16 cellular contexts compared by ENCODE assay signal in genomic region chr1:108108119-108108518, GRCh38.
DNase-seq lines count a peak whose midpoint lies in the region; ATAC-seq and TF ChIP-seq lines count a peak whose summit lies in the region.
"Had no signal": no experiment of that assay in that cellular context is flagged by ENCODE, and none has a peak within 500 bp of the region (broad histone marks: within the 10 kb centered on the region; RNA-seq: fewer than 3 reads in every experiment).

No MANE protein-coding gene starts in this region.

- peak overlapping the region; percentile 57 for H3K27ac Mint-ChIP-seq in dendritic cell treated with granulocyte-macrophage colony-stimulating factor and Interleukin-4, amounts not matched to agents 40 ng/mL and 50 ng/mL, for 4 days
- peak overlapping the region; percentile 48 for H3K27ac Mint-ChIP-seq in stimulated activated effector memory CD8-positive, alpha-beta T cell treated with anti-CD3 and anti-CD28 coated beads, Interleukin-12 subunit alpha, Interleukin-12 subunit beta, amount 100 ng/mL, for 72 hours
- H3K27ac Mint-ChIP-seq: B cell, GM23338, H9 had no signal

- POLR2A ChIA-PET in PC-3 (lab: Charles Lee; ENCODE audit: unreplicated experiment): interaction anchor here (0.6 kb wide), 1 partner anchor 92 kb away, joined by 5 read pairs; the partner anchor contains the start of gene SLC25A24
- POLR2A ChIA-PET in A673 (lab: Charles Lee; ENCODE audit: low non-redundant PET): no interaction called here

- no peak for TF ChIP-seq CTCF in PC-3 (conservative IDR thresholded peaks at IDR 0.05; ENCODE audit: low read depth, low read length)
- no peak for TF ChIP-seq CTCF in A673 (conservative IDR thresholded peaks at IDR 0.05; ENCODE audit: low read depth, low read length)

- no peaks in the 10 kb centered on the region for H4K20me1 ChIP-seq in BLaER1 treated with 17β-estradiol and CSF1 and Interleukin-3, amounts not matched to agents 10 nM and 100 nM
- no peaks in the 10 kb centered on the region for H4K20me1 ChIP-seq in PC-3 (ENCODE audit: low read length)

- peak overlapping the region in 2 of 11 experiments; percentile 72 to 73; a peak in 4 of 22 replicates for H3K27ac ChIP-seq in BLaER1 treated with 17β-estradiol and CSF1 and Interleukin-3, amounts not matched to agents 10 nM and 100 nM
- H3K27ac ChIP-seq in PC-3 (ENCODE audit: low read length): peak overlapping the region; percentile 19; the same call in 1 of the 2 replicates
- no peak overlapping the region for H3K27ac ChIP-seq in A673 (ENCODE audit: low read depth, low read length, poor library complexity, severe bottlenecking)

- no peaks in the 10 kb centered on the region for H3K36me3 ChIP-seq in BLaER1 treated with 17β-estradiol and CSF1 and Interleukin-3, amounts not matched to agents 10 nM and 100 nM
- H3K36me3 ChIP-seq in PC-3 (ENCODE audit: low read depth, low read length) (no peaks in the 10 kb centered on the region), A673 (ENCODE audit: insufficient read depth, low read length, poor library complexity, severe bottlenecking) (no peaks in the 10 kb centered on the region)

- H3K27me3 ChIP-seq in BLaER1 treated with 17β-estradiol and CSF1 and Interleukin-3, amounts not matched to agents 10 nM and 100 nM: no peaks in the 10 kb centered on the region
- no peaks in the 10 kb centered on the region for H3K27me3 ChIP-seq in PC-3 (ENCODE audit: low read length)
- H3K27me3 ChIP-seq in A673 (replicated peaks; ENCODE audit: insufficient read depth, low read depth, low read length, poor library complexity): no peaks in the 10 kb centered on the region

- H3K79me2 ChIP-seq in PC-3 (ENCODE audit: low read length): no peaks in the 10 kb centered on the region

- H3K9me3 Mint-ChIP-seq in dendritic cell treated with granulocyte-macrophage colony-stimulating factor and Interleukin-4, amounts not matched to agents 40 ng/mL and 50 ng/mL, for 4 days: no peaks in the 10 kb centered on the region
- H3K9me3 Mint-ChIP-seq in stimulated activated effector memory CD8-positive, alpha-beta T cell treated with anti-CD3 and anti-CD28 coated beads, Interleukin-12 subunit alpha, Interleukin-12 subunit beta, amount 100 ng/mL, for 72 hours: no peaks in the 10 kb centered on the region
- H3K9me3 Mint-ChIP-seq: GM23338 had no signal

- no peak overlapping the region for H3K4me3 Mint-ChIP-seq in dendritic cell treated with granulocyte-macrophage colony-stimulating factor and Interleukin-4, amounts not matched to agents 40 ng/mL and 50 ng/mL, for 4 days
- no peak overlapping the region for H3K4me3 Mint-ChIP-seq in stimulated activated effector memory CD8-positive, alpha-beta T cell treated with anti-CD3 and anti-CD28 coated beads, Interleukin-12 subunit alpha, Interleukin-12 subunit beta, amount 100 ng/mL, for 72 hours
- H3K4me3 Mint-ChIP-seq: B cell; CD4-positive, alpha-beta memory T cell; GM23338; H9 had no signal

- H2AFZ ChIP-seq in PC-3 (ENCODE audit: low read length): peak overlapping the region; percentile 42; the same call in 1 of the 2 replicates

- peak overlapping the region in 10 of 11 experiments; percentile 23 to 81 (median 46); a peak in 15 of 22 replicates for H3K4me2 ChIP-seq in BLaER1 treated with 17β-estradiol and CSF1 and Interleukin-3, amounts not matched to agents 10 nM and 100 nM
- H3K4me2 ChIP-seq in PC-3 (ENCODE audit: low read length): no peak overlapping the region
- H3K4me2 ChIP-seq: GM23338 had no signal

- intact Hi-C loops in PC-3 (cut with micrococcal nuclease) (no loop called here), A673 (cut with micrococcal nuclease; ENCODE audit: unreplicated experiment) (no loop called here)
- intact Hi-C loops in dendritic cell treated with granulocyte-macrophage colony-stimulating factor and Interleukin-4, amounts not matched to agents 40 ng/mL and 50 ng/mL, for 4 days (cut with micrococcal nuclease): no loop called here

- DNase-seq in PC-3 (no peak), A673 (ENCODE audit: low spot score) (no peak)
- DNase-seq in stimulated activated effector memory CD8-positive, alpha-beta T cell treated with anti-CD3 and anti-CD28 coated beads, Interleukin-12 subunit alpha, Interleukin-12 subunit beta, amount 100 ng/mL, for 72 hours (ENCODE audit: low spot score in 2 of 2): no peak
- no peak for DNase-seq in activated effector memory CD4-positive, alpha-beta T cell treated with anti-CD3 and anti-CD28 coated beads, Interleukin-2, amount 50 U/mL, for 16 hours
- DNase-seq in activated T-cell treated with anti-CD3 and anti-CD28 coated beads, Interleukin-2, amount 50 U/mL, for 1 hour: no peak
- DNase-seq: C1 segment of cervical spinal cord, Calu3, COR-L47, DMS53, DMS79 treated with DMSO at 0.1 percent for 48 hours, H9 had no signal

- no peak for ATAC-seq in PC-3
- no peak for ATAC-seq in stimulated activated effector memory CD8-positive, alpha-beta T cell treated with anti-CD3 and anti-CD28 coated beads, Interleukin-12 subunit alpha, Interleukin-12 subunit beta, amount 100 ng/mL, for 72 hours
- ATAC-seq: GM23338 had no signal

- CTCF ChIA-PET in PC-3 (lab: Charles Lee) (no interaction called here), A673 (lab: Charles Lee) (interaction anchor here (1.0 kb wide), 1 partner anchor 326 kb away, joined by 3 read pairs; no protein-coding TSS in a partner anchor)

- H3K9me2 ChIP-seq in PC-3 (replicated peaks; ENCODE audit: low read length): no peaks in the 10 kb centered on the region

- no peak overlapping the region for H3K4me3 ChIP-seq in BLaER1 treated with 17β-estradiol and CSF1 and Interleukin-3, amounts not matched to agents 10 nM and 100 nM
- no peak overlapping the region for H3K4me3 ChIP-seq in PC-3 (ENCODE audit: low read length)
- H3K4me3 ChIP-seq in A673 (ENCODE audit: low read depth, low read length, poor library complexity, severe bottlenecking): no peak overlapping the region
- H3K4me3 ChIP-seq: GM23338 had no signal

- peaks cover 19 to 33% (median 25%) of the 10 kb centered on the region in 10 experiments for H3K4me1 ChIP-seq in BLaER1 treated with 17β-estradiol and CSF1 and Interleukin-3, amounts not matched to agents 10 nM and 100 nM
- peaks cover 16% of the 10 kb centered on the region for H3K4me1 ChIP-seq in PC-3 (ENCODE audit: insufficient read depth, low read length)
- H3K4me1 ChIP-seq in A673 (ENCODE audit: insufficient read depth, low read length, poor library complexity, severe bottlenecking): peaks cover 7% of the 10 kb centered on the region

- no peaks in the 10 kb centered on the region for H3F3A ChIP-seq in PC-3 (ENCODE audit: low read length, unreplicated experiment)

- no peaks in the 10 kb centered on the region for H3K27me3 Mint-ChIP-seq in dendritic cell treated with granulocyte-macrophage colony-stimulating factor and Interleukin-4, amounts not matched to agents 40 ng/mL and 50 ng/mL, for 4 days
- H3K27me3 Mint-ChIP-seq: B cell had no signal

- peaks cover 3 to 31% (median 12%) of the 10 kb centered on the region in 11 experiments; a peak in 12 of 22 replicates for H3K9me3 ChIP-seq in BLaER1 treated with 17β-estradiol and CSF1 and Interleukin-3, amounts not matched to agents 10 nM and 100 nM (replicated peaks in 1 of 11)
- no peaks in the 10 kb centered on the region for H3K9me3 ChIP-seq in PC-3 (ENCODE audit: low read length)
- H3K9me3 ChIP-seq in A673 (ENCODE audit: low read depth, low read length, poor library complexity, severe bottlenecking): no peaks in the 10 kb centered on the region

- no peaks in the 10 kb centered on the region for H3K36me3 Mint-ChIP-seq in dendritic cell treated with granulocyte-macrophage colony-stimulating factor and Interleukin-4, amounts not matched to agents 40 ng/mL and 50 ng/mL, for 4 days (ENCODE audit: low read depth)
- H3K36me3 Mint-ChIP-seq in stimulated activated effector memory CD8-positive, alpha-beta T cell treated with anti-CD3 and anti-CD28 coated beads, Interleukin-12 subunit alpha, Interleukin-12 subunit beta, amount 100 ng/mL, for 72 hours: no peaks in the 10 kb centered on the region
- H3K36me3 Mint-ChIP-seq: CD4-positive, alpha-beta memory T cell had no signal

- no peak overlapping the region for H3K9ac ChIP-seq in BLaER1 treated with 17β-estradiol and CSF1 and Interleukin-3, amounts not matched to agents 10 nM and 100 nM
- no peak overlapping the region for H3K9ac ChIP-seq in PC-3 (ENCODE audit: low read length)

- BruUV-seq in PC-3 (replicated peaks; lab: Mats Ljungman, UMichigan) (no TSS peak), A673 (replicated peaks; lab: Mats Ljungman, UMichigan) (no TSS peak)

- H3K4me1 Mint-ChIP-seq in dendritic cell treated with granulocyte-macrophage colony-stimulating factor and Interleukin-4, amounts not matched to agents 40 ng/mL and 50 ng/mL, for 4 days (ENCODE audit: low read depth): peaks cover 9% of the 10 kb centered on the region
- H3K4me1 Mint-ChIP-seq in stimulated activated effector memory CD8-positive, alpha-beta T cell treated with anti-CD3 and anti-CD28 coated beads, Interleukin-12 subunit alpha, Interleukin-12 subunit beta, amount 100 ng/mL, for 72 hours: peaks cover 7% of the 10 kb centered on the region
- H3K4me1 Mint-ChIP-seq: B cell, GM23338, H9 had no signal
